ENCODE assay signal across 8 cellular contexts in the genomic region with DNA sequence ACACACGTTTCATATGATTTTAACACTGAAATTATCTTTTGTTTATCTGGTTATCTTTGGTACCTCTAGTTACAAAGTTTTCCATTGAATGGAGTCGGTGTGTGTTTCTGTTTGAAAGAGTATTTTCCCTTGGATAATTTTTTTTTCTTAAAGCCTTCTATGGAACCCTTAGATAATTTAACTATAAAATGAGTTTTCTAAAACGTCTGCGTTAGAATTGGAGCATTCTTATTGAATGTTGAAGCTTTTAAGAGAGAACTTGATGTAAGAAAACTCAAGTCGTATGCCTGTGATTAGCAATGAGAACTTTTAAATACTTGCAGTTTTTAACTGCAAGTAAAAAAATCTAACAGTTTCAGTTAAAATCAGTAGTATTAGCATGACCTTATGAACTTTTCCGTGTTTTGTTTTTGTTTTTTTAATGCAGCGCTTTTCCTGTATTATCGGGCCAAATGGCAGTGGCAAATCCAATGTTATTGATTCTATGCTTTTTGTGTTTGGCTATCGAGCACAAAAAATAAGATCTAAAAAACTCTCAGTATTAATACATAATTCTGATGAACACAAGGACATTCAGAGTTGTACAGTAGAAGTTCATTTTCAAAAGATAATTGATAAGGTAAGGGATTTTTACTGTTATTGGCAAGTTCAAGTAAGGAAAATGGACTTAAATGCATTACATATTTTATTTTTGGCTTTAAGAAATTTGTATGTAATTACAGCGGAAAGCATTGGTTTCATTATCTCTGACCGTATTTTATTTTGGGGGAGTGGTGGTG. TPM values are rescaled to one million over a fixed set of nuclear protein-coding genes. Genes with fewer than 3 reads are reported as not detected.
DNase-seq lines count a peak whose midpoint lies in the region; ATAC-seq and TF ChIP-seq lines count a peak whose summit lies in the region.

No MANE protein-coding gene starts in this region.

- CTCF ChIA-PET in T-cell (lab: Charles Lee): interaction anchor here (0.9 to 1.5 kb wide), 5 partner anchors 10 to 15 kb away, joined by 3 to 5 read pairs (median 3); no protein-coding TSS in a partner anchor

- peaks cover 13% of the 10 kb centered on the region for H3K4me1 ChIP-seq in foreskin keratinocyte

- intact Hi-C loops in activated CD4-positive, alpha-beta T cell treated with anti-CD3 and anti-CD28 coated beads, Interleukin-2, amount 10 ng/mL, durations not matched to agents 24 days and 14 days (cut with micrococcal nuclease): loop anchor here (1.0 to 5.0 kb wide), 3 partner anchors 11 to 375 kb away; a partner anchor contains a TSS

- H3K4me3 Mint-ChIP-seq in activated CD4-positive, alpha-beta T cell treated with anti-CD3 and anti-CD28 coated beads, Interleukin-2, amount 10 ng/mL, durations not matched to agents 24 days and 14 days: peak overlapping the region; percentile 96
- peak overlapping the region; percentile 83 to 91 (median 89) for H3K4me3 Mint-ChIP-seq in T-cell
- H3K4me3 Mint-ChIP-seq in stimulated activated memory B cell treated with anti-CD40 and anti-IgM and Interleukin-4, amounts not matched to agents 10 μg/mL and 1 μg/mL and 100 μg/mL, for 72 hours: peak overlapping the region; percentile 57

- peaks cover 44% of the 10 kb centered on the region for H3K36me3 Mint-ChIP-seq in activated CD4-positive, alpha-beta T cell treated with anti-CD3 and anti-CD28 coated beads, Interleukin-2, amount 10 ng/mL, durations not matched to agents 24 days and 14 days (ENCODE audit: low read depth)
- peaks cover 5% of the 10 kb centered on the region for H3K36me3 Mint-ChIP-seq in T-cell
- peaks cover 30% of the 10 kb centered on the region for H3K36me3 Mint-ChIP-seq in stimulated activated memory B cell treated with anti-CD40 and anti-IgM and Interleukin-4, amounts not matched to agents 10 μg/mL and 1 μg/mL and 100 μg/mL, for 72 hours

- no peak for DNase-seq in activated CD4-positive, alpha-beta T cell treated with anti-CD3 and anti-CD28 coated beads, Interleukin-2, amount 10 ng/mL, durations not matched to agents 24 days and 14 days
- no peak for DNase-seq in activated CD4-positive, alpha-beta T cell treated with anti-CD3 and anti-CD28 coated beads for 1 hour
- DNase-seq in T-cell: no peak
- DNase-seq in foreskin keratinocyte: peak in 1 of 2 donors; percentile 21
- DNase-seq in substantia nigra (lab: John Stamatoyannopoulos, UW): no peak
- no peak for DNase-seq in stimulated activated CD4-positive, alpha-beta T cell treated with anti-CD3 and anti-CD28 coated beads, Interleukin-4, amount 100 ng/mL, for 24 hours

- POLR2A ChIA-PET in T-cell (lab: Charles Lee): interaction anchor here in 1 of 2 donors (1.0 to 1.1 kb wide), 3 partner anchors 13 to 39 kb away, joined by 3 to 4 read pairs (median 3); no protein-coding TSS in a partner anchor

- peaks cover 4% of the 10 kb centered on the region for H3K27me3 Mint-ChIP-seq in activated CD4-positive, alpha-beta T cell treated with anti-CD3 and anti-CD28 coated beads, Interleukin-2, amount 10 ng/mL, durations not matched to agents 24 days and 14 days
- H3K27me3 Mint-ChIP-seq in T-cell: peaks cover 3 to 11% of the 10 kb centered on the region in 2 donors
- peaks cover 18% of the 10 kb centered on the region for H3K27me3 Mint-ChIP-seq in stimulated activated memory B cell treated with anti-CD40 and anti-IgM and Interleukin-4, amounts not matched to agents 10 μg/mL and 1 μg/mL and 100 μg/mL, for 72 hours

- H3K27ac ChIP-seq in foreskin keratinocyte (peak overlapping the region; percentile 17), substantia nigra (ENCODE audit: low read depth, low read length, poor library complexity, severe bottlenecking) (no peak overlapping the region)

- H3K9me3 Mint-ChIP-seq in activated CD4-positive, alpha-beta T cell treated with anti-CD3 and anti-CD28 coated beads, Interleukin-2, amount 10 ng/mL, durations not matched to agents 24 days and 14 days: peaks cover 3% of the 10 kb centered on the region
- no peaks in the 10 kb centered on the region for H3K9me3 Mint-ChIP-seq in T-cell
- H3K9me3 Mint-ChIP-seq in stimulated activated memory B cell treated with anti-CD40 and anti-IgM and Interleukin-4, amounts not matched to agents 10 μg/mL and 1 μg/mL and 100 μg/mL, for 72 hours: no peaks in the 10 kb centered on the region

- peak overlapping the region; percentile 80 for H3K27ac Mint-ChIP-seq in activated CD4-positive, alpha-beta T cell treated with anti-CD3 and anti-CD28 coated beads, Interleukin-2, amount 10 ng/mL, durations not matched to agents 24 days and 14 days
- H3K27ac Mint-ChIP-seq in T-cell: peak overlapping the region in 1 of 2 donors; percentile 50
- H3K27ac Mint-ChIP-seq in stimulated activated memory B cell treated with anti-CD40 and anti-IgM and Interleukin-4, amounts not matched to agents 10 μg/mL and 1 μg/mL and 100 μg/mL, for 72 hours: peak overlapping the region; percentile 93

- peaks cover 36% of the 10 kb centered on the region for H3K4me1 Mint-ChIP-seq in activated CD4-positive, alpha-beta T cell treated with anti-CD3 and anti-CD28 coated beads, Interleukin-2, amount 10 ng/mL, durations not matched to agents 24 days and 14 days
- peaks cover 41 to 53% (median 49%) of the 10 kb centered on the region in 3 donors for H3K4me1 Mint-ChIP-seq in T-cell
- H3K4me1 Mint-ChIP-seq in stimulated activated memory B cell treated with anti-CD40 and anti-IgM and Interleukin-4, amounts not matched to agents 10 μg/mL and 1 μg/mL and 100 μg/mL, for 72 hours: peaks cover 40% of the 10 kb centered on the region

- no peaks in the 10 kb centered on the region for H3K27me3 ChIP-seq in foreskin keratinocyte

- ATAC-seq in T-cell (replicated peaks in 1 of 4) (no peak), foreskin keratinocyte (no peak), HG02759 (IDR thresholded peaks at IDR 0.05; ENCODE audit: unreplicated experiment) (no peak)
- no peak for ATAC-seq in stimulated activated memory B cell treated with anti-CD40 and anti-IgM and Interleukin-4, amounts not matched to agents 10 μg/mL and 1 μg/mL and 100 μg/mL, for 72 hours

- TF ChIP-seq CTCF in foreskin keratinocyte (conservative IDR thresholded peaks at IDR 0.05): no peak

RNA-seq across cellular contexts. Expression of a gene that starts 3.0 kb away (rescaled TPM):
- total RNA-seq in activated CD4-positive, alpha-beta T cell treated with anti-CD3 and anti-CD28 coated beads, Interleukin-2, amount 10 ng/mL, durations not matched to agents 24 days and 14 days: 171 and 179 TPM in 2 replicates
- total RNA-seq in T-cell: 10 to 100 TPM; 41.9 to 63.1 (median 51.2) TPM
- 113 and 147 TPM in 2 replicates for total RNA-seq in foreskin keratinocyte
- 41.7 and 54.0 TPM in 2 replicates for polyA plus RNA-seq in foreskin keratinocyte

RNA-seq across cellular contexts. Expression of a gene that starts 3.4 kb away (rescaled TPM):
- total RNA-seq in activated CD4-positive, alpha-beta T cell treated with anti-CD3 and anti-CD28 coated beads, Interleukin-2, amount 10 ng/mL, durations not matched to agents 24 days and 14 days: 13.0 and 14.3 TPM in 2 replicates
- 10 to 100 TPM; 22.5 to 34.2 (median 26.4) TPM for total RNA-seq in T-cell
- total RNA-seq in foreskin keratinocyte: 18.6 and 23.4 TPM in 2 replicates
- polyA plus RNA-seq in foreskin keratinocyte: 4.2 and 5.7 TPM in 2 replicates

RNA-seq across cellular contexts. Expression of a gene that starts 47.1 kb away (rescaled TPM):
- total RNA-seq in activated CD4-positive, alpha-beta T cell treated with anti-CD3 and anti-CD28 coated beads, Interleukin-2, amount 10 ng/mL, durations not matched to agents 24 days and 14 days: 31.8 and 35.0 TPM in 2 replicates
- total RNA-seq in T-cell (10 to 100 TPM; 14.5 to 25.2 (median 17.7) TPM), foreskin keratinocyte (24.7 and 25.3 TPM in 2 replicates)
- polyA plus RNA-seq in foreskin keratinocyte: 5.4 and 7.2 TPM in 2 replicates
